1 cellular context compared by ENCODE assay signal in genomic region chr11:47991266-47991830, GRCh38.
TF ChIP-seq lines count a peak whose summit lies in the region.

No MANE protein-coding gene starts in this region.

TF ChIP-seq in SK-N-SH, 30 proteins besides CTCF, POLR2A, EP300 and RAD21 (continued from another document):
- no peak for TF ChIP-seq REST (IDR thresholded peaks at IDR 0.05; ENCODE audit: low read depth, low read length)
